1 cellular context compared by ENCODE assay signal in genomic region chr9:19457694-19458009, GRCh38.
TF ChIP-seq lines count a peak whose summit lies in the region.

No MANE protein-coding gene starts in this region.

TF ChIP-seq in GM12878, 131 proteins besides CTCF, POLR2A, EP300 and RAD21 (continued from another document):
- TF ChIP-seq E2F8 (IDR thresholded peaks at IDR 0.05; ENCODE audit: low read depth, partially characterized antibody): no peak
- 0 out of 2 replicates have a peak, but pooled peaks have one; percentile 26 for TF ChIP-seq RELB (IDR thresholded peaks at IDR 0.05; ENCODE audit: low read depth)
- no peak for TF ChIP-seq CHD2 (IDR thresholded peaks at IDR 0.05; ENCODE audit: borderline replicate concordance, low read depth, low read length)
- no peak for TF ChIP-seq GABPA (IDR thresholded peaks at IDR 0.05; ENCODE audit: low read depth)
